In the genomic region with DNA sequence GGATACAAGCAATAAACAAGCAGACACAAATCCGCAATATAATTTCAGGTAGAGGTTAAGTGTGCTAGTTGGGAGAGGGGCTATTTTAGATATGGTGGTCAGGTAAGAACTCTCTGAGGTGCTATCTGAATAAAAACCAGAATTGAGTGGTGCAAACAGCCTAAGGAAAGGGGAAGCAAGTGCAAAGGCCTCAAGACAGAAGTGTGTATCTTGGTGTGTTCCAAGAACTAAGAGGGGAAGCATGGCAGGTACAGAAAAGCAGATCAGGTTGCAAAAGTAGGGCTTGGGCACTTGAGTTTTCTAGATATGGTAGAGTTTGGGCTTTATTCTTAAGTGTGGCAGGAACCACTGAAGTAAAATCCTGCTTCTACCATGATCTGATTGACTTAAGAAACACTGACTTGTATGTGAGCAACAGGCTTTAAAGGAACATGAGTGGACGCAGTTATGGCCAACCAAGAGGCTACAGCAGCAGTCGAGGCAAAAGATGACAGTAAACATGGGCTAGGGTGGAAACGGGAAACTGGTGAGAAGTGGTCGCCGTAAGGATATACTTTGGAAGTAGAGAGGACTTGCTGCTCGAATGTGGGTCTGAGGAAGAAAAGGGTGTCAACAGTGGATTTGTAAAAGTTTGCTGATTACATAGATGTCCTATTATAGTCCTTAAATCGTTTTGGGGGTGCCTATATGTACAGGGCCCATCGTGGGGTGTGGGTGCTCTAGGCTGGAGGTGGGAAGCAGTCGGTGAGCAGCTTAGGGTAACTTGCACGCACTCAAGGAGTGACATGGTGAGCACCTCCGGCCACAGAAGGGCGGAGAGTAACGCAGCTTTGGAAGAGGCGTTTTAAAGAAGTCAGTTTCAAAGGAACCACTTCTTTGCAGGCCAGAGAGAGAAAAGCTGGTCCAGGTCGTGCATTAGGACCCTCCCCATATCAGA, we compare ENCODE assay signal across 1 cellular context.
TF ChIP-seq lines count a peak whose summit lies in the region.

No MANE protein-coding gene starts in this region.

TF ChIP-seq in HepG2, 621 proteins besides CTCF, POLR2A, EP300 and RAD21 (continues in another document):
- TF ChIP-seq, protein P1, sequence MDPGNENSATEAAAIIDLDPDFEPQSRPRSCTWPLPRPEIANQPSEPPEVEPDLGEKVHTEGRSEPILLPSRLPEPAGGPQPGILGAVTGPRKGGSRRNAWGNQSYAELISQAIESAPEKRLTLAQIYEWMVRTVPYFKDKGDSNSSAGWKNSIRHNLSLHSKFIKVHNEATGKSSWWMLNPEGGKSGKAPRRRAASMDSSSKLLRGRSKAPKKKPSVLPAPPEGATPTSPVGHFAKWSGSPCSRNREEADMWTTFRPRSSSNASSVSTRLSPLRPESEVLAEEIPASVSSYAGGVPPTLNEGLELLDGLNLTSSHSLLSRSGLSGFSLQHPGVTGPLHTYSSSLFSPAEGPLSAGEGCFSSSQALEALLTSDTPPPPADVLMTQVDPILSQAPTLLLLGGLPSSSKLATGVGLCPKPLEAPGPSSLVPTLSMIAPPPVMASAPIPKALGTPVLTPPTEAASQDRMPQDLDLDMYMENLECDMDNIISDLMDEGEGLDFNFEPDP (CRISPR knock-in tag; conservative IDR thresholded peaks at IDR 0.05) = no peak
- TF ChIP-seq ZNF678 (CRISPR knock-in tag; IDR thresholded peaks at IDR 0.05) (no peak), FOXJ3 (CRISPR knock-in tag; IDR thresholded peaks at IDR 0.05; ENCODE audit: borderline replicate concordance) (no peak), ERF (CRISPR knock-in tag; IDR thresholded peaks at IDR 0.05) (no peak), ZNF20 (CRISPR knock-in tag; IDR thresholded peaks at IDR 0.05) (no peak), ISL2 (CRISPR knock-in tag; IDR thresholded peaks at IDR 0.05) (no peak), DNMT1 (CRISPR knock-in tag; IDR thresholded peaks at IDR 0.05) (no peak), ZIK1 (CRISPR knock-in tag; IDR thresholded peaks at IDR 0.05; ENCODE audit: borderline replicate concordance, low read depth) (no peak), SATB2 (CRISPR knock-in tag; IDR thresholded peaks at IDR 0.05) (no peak), NR1H2 (CRISPR knock-in tag; IDR thresholded peaks at IDR 0.05; ENCODE audit: borderline replicate concordance, low read depth) (no peak), SOX6 (IDR thresholded peaks at IDR 0.05) (no peak), SOX6 (CRISPR knock-in tag; IDR thresholded peaks at IDR 0.05) (0 out of 2 replicates have a peak, but pooled peaks have one; percentile 1), ATAD3A (CRISPR knock-in tag; IDR thresholded peaks at IDR 0.05) (no peak), ZNF230 (CRISPR knock-in tag; IDR thresholded peaks at IDR 0.05) (0 out of 2 replicates have a peak, but pooled peaks have one; percentile 18), GABPB1 (CRISPR knock-in tag; IDR thresholded peaks at IDR 0.05) (no peak), KLF15 (CRISPR knock-in tag; IDR thresholded peaks at IDR 0.05; ENCODE audit: borderline replicate concordance) (no peak), ZKSCAN5 (CRISPR knock-in tag; IDR thresholded peaks at IDR 0.05) (peak; percentile 2; the same call in 1 of the 2 replicates), ZNF766 (CRISPR knock-in tag; IDR thresholded peaks at IDR 0.05; ENCODE audit: borderline replicate concordance) (no peak), ZNF256 (CRISPR knock-in tag; conservative IDR thresholded peaks at IDR 0.05) (no peak), ZNF292 (CRISPR knock-in tag; IDR thresholded peaks at IDR 0.05; ENCODE audit: borderline replicate concordance, low read depth) (peak; percentile 0; the same call in 1 of the 2 replicates), ZNF550 (CRISPR knock-in tag; IDR thresholded peaks at IDR 0.05; ENCODE audit: borderline replicate concordance) (no peak), ZMYM4 (CRISPR knock-in tag; IDR thresholded peaks at IDR 0.05) (no peak)
- TF ChIP-seq, protein P2, sequence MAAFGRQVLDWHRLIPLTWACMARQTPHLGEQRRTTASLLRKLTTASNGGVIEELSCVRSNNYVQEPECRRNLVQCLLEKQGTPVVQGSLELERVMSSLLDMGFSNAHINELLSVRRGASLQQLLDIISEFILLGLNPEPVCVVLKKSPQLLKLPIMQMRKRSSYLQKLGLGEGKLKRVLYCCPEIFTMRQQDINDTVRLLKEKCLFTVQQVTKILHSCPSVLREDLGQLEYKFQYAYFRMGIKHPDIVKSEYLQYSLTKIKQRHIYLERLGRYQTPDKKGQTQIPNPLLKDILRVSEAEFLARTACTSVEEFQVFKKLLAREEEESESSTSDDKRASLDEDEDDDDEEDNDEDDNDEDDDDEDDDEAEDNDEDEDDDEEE (CRISPR knock-in tag; IDR thresholded peaks at IDR 0.05) = 0 out of 2 replicates have a peak, but pooled peaks have one; percentile 31
- TF ChIP-seq, protein P3, sequence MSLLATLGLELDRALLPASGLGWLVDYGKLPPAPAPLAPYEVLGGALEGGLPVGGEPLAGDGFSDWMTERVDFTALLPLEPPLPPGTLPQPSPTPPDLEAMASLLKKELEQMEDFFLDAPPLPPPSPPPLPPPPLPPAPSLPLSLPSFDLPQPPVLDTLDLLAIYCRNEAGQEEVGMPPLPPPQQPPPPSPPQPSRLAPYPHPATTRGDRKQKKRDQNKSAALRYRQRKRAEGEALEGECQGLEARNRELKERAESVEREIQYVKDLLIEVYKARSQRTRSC (CRISPR knock-in tag; IDR thresholded peaks at IDR 0.05; ENCODE audit: low read depth) = no peak
- TF ChIP-seq, protein P4, sequence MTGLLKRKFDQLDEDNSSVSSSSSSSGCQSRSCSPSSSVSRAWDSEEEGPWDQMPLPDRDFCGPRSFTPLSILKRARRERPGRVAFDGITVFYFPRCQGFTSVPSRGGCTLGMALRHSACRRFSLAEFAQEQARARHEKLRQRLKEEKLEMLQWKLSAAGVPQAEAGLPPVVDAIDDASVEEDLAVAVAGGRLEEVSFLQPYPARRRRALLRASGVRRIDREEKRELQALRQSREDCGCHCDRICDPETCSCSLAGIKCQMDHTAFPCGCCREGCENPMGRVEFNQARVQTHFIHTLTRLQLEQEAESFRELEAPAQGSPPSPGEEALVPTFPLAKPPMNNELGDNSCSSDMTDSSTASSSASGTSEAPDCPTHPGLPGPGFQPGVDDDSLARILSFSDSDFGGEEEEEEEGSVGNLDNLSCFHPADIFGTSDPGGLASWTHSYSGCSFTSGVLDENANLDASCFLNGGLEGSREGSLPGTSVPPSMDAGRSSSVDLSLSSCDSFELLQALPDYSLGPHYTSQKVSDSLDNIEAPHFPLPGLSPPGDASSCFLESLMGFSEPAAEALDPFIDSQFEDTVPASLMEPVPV (CRISPR knock-in tag; IDR thresholded peaks at IDR 0.05) = no peak
- TF ChIP-seq, protein P5, sequence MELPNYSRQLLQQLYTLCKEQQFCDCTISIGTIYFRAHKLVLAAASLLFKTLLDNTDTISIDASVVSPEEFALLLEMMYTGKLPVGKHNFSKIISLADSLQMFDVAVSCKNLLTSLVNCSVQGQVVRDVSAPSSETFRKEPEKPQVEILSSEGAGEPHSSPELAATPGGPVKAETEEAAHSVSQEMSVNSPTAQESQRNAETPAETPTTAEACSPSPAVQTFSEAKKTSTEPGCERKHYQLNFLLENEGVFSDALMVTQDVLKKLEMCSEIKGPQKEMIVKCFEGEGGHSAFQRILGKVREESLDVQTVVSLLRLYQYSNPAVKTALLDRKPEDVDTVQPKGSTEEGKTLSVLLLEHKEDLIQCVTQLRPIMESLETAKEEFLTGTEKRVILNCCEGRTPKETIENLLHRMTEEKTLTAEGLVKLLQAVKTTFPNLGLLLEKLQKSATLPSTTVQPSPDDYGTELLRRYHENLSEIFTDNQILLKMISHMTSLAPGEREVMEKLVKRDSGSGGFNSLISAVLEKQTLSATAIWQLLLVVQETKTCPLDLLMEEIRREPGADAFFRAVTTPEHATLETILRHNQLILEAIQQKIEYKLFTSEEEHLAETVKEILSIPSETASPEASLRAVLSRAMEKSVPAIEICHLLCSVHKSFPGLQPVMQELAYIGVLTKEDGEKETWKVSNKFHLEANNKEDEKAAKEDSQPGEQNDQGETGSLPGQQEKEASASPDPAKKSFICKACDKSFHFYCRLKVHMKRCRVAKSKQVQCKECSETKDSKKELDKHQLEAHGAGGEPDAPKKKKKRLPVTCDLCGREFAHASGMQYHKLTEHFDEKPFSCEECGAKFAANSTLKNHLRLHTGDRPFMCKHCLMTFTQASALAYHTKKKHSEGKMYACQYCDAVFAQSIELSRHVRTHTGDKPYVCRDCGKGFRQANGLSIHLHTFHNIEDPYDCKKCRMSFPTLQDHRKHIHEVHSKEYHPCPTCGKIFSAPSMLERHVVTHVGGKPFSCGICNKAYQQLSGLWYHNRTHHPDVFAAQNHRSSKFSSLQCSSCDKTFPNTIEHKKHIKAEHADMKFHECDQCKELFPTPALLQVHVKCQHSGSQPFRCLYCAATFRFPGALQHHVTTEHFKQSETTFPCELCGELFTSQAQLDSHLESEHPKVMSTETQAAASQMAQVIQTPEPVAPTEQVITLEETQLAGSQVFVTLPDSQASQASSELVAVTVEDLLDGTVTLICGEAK (IDR thresholded peaks at IDR 0.05) = no peak
- TF ChIP-seq, protein P5 (CRISPR knock-in tag; IDR thresholded peaks at IDR 0.05) = no peak; the same call in 1 of the 2 replicates
- TF ChIP-seq, protein P6, sequence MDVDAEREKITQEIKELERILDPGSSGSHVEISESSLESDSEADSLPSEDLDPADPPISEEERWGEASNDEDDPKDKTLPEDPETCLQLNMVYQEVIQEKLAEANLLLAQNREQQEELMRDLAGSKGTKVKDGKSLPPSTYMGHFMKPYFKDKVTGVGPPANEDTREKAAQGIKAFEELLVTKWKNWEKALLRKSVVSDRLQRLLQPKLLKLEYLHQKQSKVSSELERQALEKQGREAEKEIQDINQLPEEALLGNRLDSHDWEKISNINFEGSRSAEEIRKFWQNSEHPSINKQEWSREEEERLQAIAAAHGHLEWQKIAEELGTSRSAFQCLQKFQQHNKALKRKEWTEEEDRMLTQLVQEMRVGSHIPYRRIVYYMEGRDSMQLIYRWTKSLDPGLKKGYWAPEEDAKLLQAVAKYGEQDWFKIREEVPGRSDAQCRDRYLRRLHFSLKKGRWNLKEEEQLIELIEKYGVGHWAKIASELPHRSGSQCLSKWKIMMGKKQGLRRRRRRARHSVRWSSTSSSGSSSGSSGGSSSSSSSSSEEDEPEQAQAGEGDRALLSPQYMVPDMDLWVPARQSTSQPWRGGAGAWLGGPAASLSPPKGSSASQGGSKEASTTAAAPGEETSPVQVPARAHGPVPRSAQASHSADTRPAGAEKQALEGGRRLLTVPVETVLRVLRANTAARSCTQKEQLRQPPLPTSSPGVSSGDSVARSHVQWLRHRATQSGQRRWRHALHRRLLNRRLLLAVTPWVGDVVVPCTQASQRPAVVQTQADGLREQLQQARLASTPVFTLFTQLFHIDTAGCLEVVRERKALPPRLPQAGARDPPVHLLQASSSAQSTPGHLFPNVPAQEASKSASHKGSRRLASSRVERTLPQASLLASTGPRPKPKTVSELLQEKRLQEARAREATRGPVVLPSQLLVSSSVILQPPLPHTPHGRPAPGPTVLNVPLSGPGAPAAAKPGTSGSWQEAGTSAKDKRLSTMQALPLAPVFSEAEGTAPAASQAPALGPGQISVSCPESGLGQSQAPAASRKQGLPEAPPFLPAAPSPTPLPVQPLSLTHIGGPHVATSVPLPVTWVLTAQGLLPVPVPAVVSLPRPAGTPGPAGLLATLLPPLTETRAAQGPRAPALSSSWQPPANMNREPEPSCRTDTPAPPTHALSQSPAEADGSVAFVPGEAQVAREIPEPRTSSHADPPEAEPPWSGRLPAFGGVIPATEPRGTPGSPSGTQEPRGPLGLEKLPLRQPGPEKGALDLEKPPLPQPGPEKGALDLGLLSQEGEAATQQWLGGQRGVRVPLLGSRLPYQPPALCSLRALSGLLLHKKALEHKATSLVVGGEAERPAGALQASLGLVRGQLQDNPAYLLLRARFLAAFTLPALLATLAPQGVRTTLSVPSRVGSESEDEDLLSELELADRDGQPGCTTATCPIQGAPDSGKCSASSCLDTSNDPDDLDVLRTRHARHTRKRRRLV (CRISPR knock-in tag; IDR thresholded peaks at IDR 0.05) = no peak
- TF ChIP-seq, protein P7, sequence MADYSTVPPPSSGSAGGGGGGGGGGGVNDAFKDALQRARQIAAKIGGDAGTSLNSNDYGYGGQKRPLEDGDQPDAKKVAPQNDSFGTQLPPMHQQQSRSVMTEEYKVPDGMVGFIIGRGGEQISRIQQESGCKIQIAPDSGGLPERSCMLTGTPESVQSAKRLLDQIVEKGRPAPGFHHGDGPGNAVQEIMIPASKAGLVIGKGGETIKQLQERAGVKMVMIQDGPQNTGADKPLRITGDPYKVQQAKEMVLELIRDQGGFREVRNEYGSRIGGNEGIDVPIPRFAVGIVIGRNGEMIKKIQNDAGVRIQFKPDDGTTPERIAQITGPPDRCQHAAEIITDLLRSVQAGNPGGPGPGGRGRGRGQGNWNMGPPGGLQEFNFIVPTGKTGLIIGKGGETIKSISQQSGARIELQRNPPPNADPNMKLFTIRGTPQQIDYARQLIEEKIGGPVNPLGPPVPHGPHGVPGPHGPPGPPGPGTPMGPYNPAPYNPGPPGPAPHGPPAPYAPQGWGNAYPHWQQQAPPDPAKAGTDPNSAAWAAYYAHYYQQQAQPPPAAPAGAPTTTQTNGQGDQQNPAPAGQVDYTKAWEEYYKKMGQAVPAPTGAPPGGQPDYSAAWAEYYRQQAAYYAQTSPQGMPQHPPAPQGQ (CRISPR knock-in tag; IDR thresholded peaks at IDR 0.05; ENCODE audit: borderline replicate concordance) = no peak
- TF ChIP-seq, protein P8, sequence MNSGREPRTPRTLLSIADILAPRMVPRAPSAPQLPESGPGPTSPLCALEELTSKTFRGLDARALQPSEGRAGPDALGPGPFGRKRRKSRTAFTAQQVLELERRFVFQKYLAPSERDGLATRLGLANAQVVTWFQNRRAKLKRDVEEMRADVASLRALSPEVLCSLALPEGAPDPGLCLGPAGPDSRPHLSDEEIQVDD (CRISPR knock-in tag; IDR thresholded peaks at IDR 0.05; ENCODE audit: borderline replicate concordance) = no peak
